Comparison of ENCODE assay signal across 12 cellular contexts in genomic region chr1:205700865-205701401, GRCh38. TPM values are rescaled to one million over a fixed set of nuclear protein-coding genes. Genes with fewer than 3 reads are reported as not detected.
DNase-seq lines count a peak whose midpoint lies in the region; ATAC-seq and TF ChIP-seq lines count a peak whose summit lies in the region.
"Had no signal": no experiment of that assay in that cellular context is flagged by ENCODE, and none has a peak within 500 bp of the region (broad histone marks: within the 10 kb centered on the region; RNA-seq: fewer than 3 reads in every experiment).

No MANE protein-coding gene starts in this region.

- H3K9me3 ChIP-seq in mammary epithelial cell (replicated peaks; ENCODE audit: insufficient read depth, low read length) (no peaks in the 10 kb centered on the region), aorta (ENCODE audit: control insufficient read depth, low read length) (no peaks in the 10 kb centered on the region), neuronal stem cell (replicated peaks in 1 of 2; ENCODE audit: control insufficient read depth in 2 of 2, insufficient read depth in 1 of 2, low read depth in 1 of 2, low read length in 2 of 2) (no peaks in the 10 kb centered on the region)

- 56% methylated on average over 2 of the region's 2 CpGs for WGBS in mammary epithelial cell (ENCODE audit: low coverage, missing lambda C conversion rate)
- 15 to 35% methylated on average over 2 of the region's 2 CpGs for WGBS in aorta, 2 donors
- no CpG with 5 or more reads among the region's 2 CpGs for WGBS in neuronal stem cell (ENCODE audit: extremely low coverage in 2 of 2, insufficient read length in 2 of 2, insufficient replicate concordance in 1 of 2), 2 donors

- H2BK15ac ChIP-seq in neuronal stem cell (ENCODE audit: low read length), result no peak overlapping the region

- H3K27me3 Mint-ChIP-seq in MCF 10A (ENCODE audit: insufficient read depth, unreplicated experiment) (no peaks in the 10 kb centered on the region), chondrocyte (ENCODE audit: low read depth) (no peaks in the 10 kb centered on the region)

- no peak overlapping the region for H3K14ac ChIP-seq in neuronal stem cell (ENCODE audit: low read length)

- no peaks in the 10 kb centered on the region for H3K79me2 ChIP-seq in mammary epithelial cell (ENCODE audit: insufficient read depth, low read length)

- POLR2A ChIA-PET in MCF 10A (lab: Yijun Ruan, JAX), result interaction anchor here (0.8 to 1.6 kb wide), 7 partner anchors 8 to 64 kb away, joined by 3 to 11 read pairs (median 3); no protein-coding TSS in a partner anchor

- H3K36me3 ChIP-seq in mammary epithelial cell (ENCODE audit: insufficient read depth, low read length), result no peaks in the 10 kb centered on the region
- no peaks in the 10 kb centered on the region for H3K36me3 ChIP-seq in aorta (ENCODE audit: control insufficient read depth in 1 of 2, insufficient read depth in 2 of 2, low read length in 1 of 2)
- H3K36me3 ChIP-seq in neuronal stem cell (replicated peaks in 1 of 2; ENCODE audit: control insufficient read depth in 2 of 2, insufficient read depth in 2 of 2, low read length in 2 of 2), result peaks cover 0 to 17% of the 10 kb centered on the region in 2 donors

- H4K91ac ChIP-seq in neuronal stem cell (ENCODE audit: low read depth, low read length, poor library complexity), result no peak overlapping the region

- H3K4me1 ChIP-seq in mammary epithelial cell (ENCODE audit: insufficient read depth, low read length) (no peaks in the 10 kb centered on the region), aorta (ENCODE audit: control insufficient read depth in 1 of 2, insufficient read depth in 2 of 2, low read length in 2 of 2) (no peaks in the 10 kb centered on the region), neuronal stem cell (ENCODE audit: control insufficient read depth in 2 of 2, insufficient read depth in 1 of 2, low read depth in 1 of 2, low read length in 2 of 2) (peaks cover 10 to 15% of the 10 kb centered on the region in 2 donors)

- no peak overlapping the region for H2AK5ac ChIP-seq in neuronal stem cell (ENCODE audit: low read depth, low read length)

- TF ChIP-seq CTCF in MCF 10A (IDR thresholded peaks at IDR 0.05; ENCODE audit: unreplicated experiment), result no peak
- no peak for TF ChIP-seq CTCF in mammary epithelial cell (conservative IDR thresholded peaks at IDR 0.05 in 1 of 2, IDR thresholded peaks at IDR 0.05 in 1 of 2; ENCODE audit: extremely low read depth in 1 of 2, insufficient read depth in 1 of 2, low read depth in 1 of 2, low read length in 2 of 2)
- no peak for TF ChIP-seq CTCF in chondrocyte (IDR thresholded peaks at IDR 0.05)

- intact Hi-C loops in MCF 10A (cut with micrococcal nuclease), result no loop called here
- intact Hi-C loops in mammary epithelial cell (cut with micrococcal nuclease), result no loop called here
- intact Hi-C loops in aorta (cut with DNase I), result loop anchor here in 1 of 2 donors (1.0 kb wide), 1 partner anchor 38 kb away; no protein-coding TSS in a partner anchor

- no TSS peak for BruUV-seq in MCF 10A (replicated peaks; lab: Mats Ljungman, UMichigan)
- no TSS peak for BruUV-seq in mammary epithelial cell (replicated peaks; lab: Mats Ljungman, UMichigan)

- H3K36me3 Mint-ChIP-seq in MCF 10A (ENCODE audit: insufficient read depth, unreplicated experiment) (peaks cover 51% of the 10 kb centered on the region), chondrocyte (ENCODE audit: low read depth) (peaks cover 10% of the 10 kb centered on the region)

- H3K9ac ChIP-seq in mammary epithelial cell (ENCODE audit: insufficient read depth, low read length) (no peak overlapping the region), neuronal stem cell (ENCODE audit: low read depth, low read length, poor library complexity) (no peak overlapping the region)

- H3K27me3 ChIP-seq in mammary epithelial cell (ENCODE audit: insufficient read depth, low read length) (no peaks in the 10 kb centered on the region), aorta (ENCODE audit: control insufficient read depth in 1 of 2, insufficient read depth in 2 of 2, low read length in 1 of 2) (no peaks in the 10 kb centered on the region), neuronal stem cell (ENCODE audit: control insufficient read depth in 3 of 3, insufficient read depth in 3 of 3, low read depth in 1 of 3, low read length in 3 of 3) (no peaks in the 10 kb centered on the region)

- no peak overlapping the region for H2BK12ac ChIP-seq in neuronal stem cell (ENCODE audit: low read length)

- no peaks in the 10 kb centered on the region for H3K79me1 ChIP-seq in neuronal stem cell (ENCODE audit: low read depth, low read length)

- H3K27ac ChIP-seq in mammary epithelial cell (ENCODE audit: insufficient read depth, low read depth, low read length) (no peak overlapping the region), aorta (ENCODE audit: low read depth in 1 of 2, low read length in 2 of 2) (no peak overlapping the region), neuronal stem cell (replicated peaks; ENCODE audit: low read length) (no peak overlapping the region)

- no peak overlapping the region for H2BK120ac ChIP-seq in neuronal stem cell (ENCODE audit: low read depth, low read length)

- DNase-seq in MCF 10A (ENCODE audit: unreplicated experiment) (peak; percentile 33), mammary epithelial cell (no peak), chondrocyte (ENCODE audit: low spot score) (no peak), left lobe of liver (ENCODE audit: low spot score) (peak; percentile 37), aorta (no peak), medulla oblongata (ENCODE audit: extremely low spot score) (no peak), neuronal stem cell (ENCODE audit: low spot score) (no peak)
- DNase-seq: activated T-cell treated with anti-CD3 and anti-CD28 coated beads for 4 hours, GOT3, NCI-H774, T-helper 2 cell had no signal

- no peak overlapping the region for H3K23ac ChIP-seq in neuronal stem cell (ENCODE audit: low read depth, low read length, poor library complexity)

- in situ Hi-C loops in mammary epithelial cell (cut with MboI; ENCODE audit: low sequenced_read_pairs in 2 of 2), result no loop called here

- H3K9me3 Mint-ChIP-seq in MCF 10A (ENCODE audit: unreplicated experiment) (no peaks in the 10 kb centered on the region), chondrocyte (ENCODE audit: low read depth) (no peaks in the 10 kb centered on the region)

- ATAC-seq in left lobe of liver, result peak; percentile 23
- ATAC-seq in aorta (ENCODE audit: low FRiP score), result peak; percentile 24
- no peak for ATAC-seq in HG03196 (IDR thresholded peaks at IDR 0.05; ENCODE audit: unreplicated experiment)

- H4K8ac ChIP-seq in neuronal stem cell (ENCODE audit: low read depth, low read length), result no peak overlapping the region

- H3K4ac ChIP-seq in neuronal stem cell (ENCODE audit: low read length), result no peak overlapping the region

- H3K4me2 ChIP-seq in mammary epithelial cell (ENCODE audit: insufficient read depth, low read depth, low read length) (no peak overlapping the region), neuronal stem cell (ENCODE audit: insufficient read depth, low read length, poor library complexity, severe bottlenecking) (no peak overlapping the region)

- no peaks in the 10 kb centered on the region for H4K20me1 ChIP-seq in mammary epithelial cell (ENCODE audit: insufficient read depth, low read length)

- H3K4me1 Mint-ChIP-seq in MCF 10A (ENCODE audit: insufficient read depth, unreplicated experiment) (peaks cover 6% of the 10 kb centered on the region), chondrocyte (ENCODE audit: low read depth) (peaks cover 21% of the 10 kb centered on the region)

- CTCF ChIA-PET in MCF 10A (lab: Yijun Ruan, JAX) (interaction anchor here (0.5 to 5.8 kb wide), 5 partner anchors 10 to 1008 kb away, joined by 3 to 61 read pairs (median 4); no protein-coding TSS in a partner anchor), mammary epithelial cell (lab: Charles Lee; ENCODE audit: low non-redundant PET) (no interaction called here)

- H3K4me3 ChIP-seq in mammary epithelial cell (replicated peaks in 1 of 3; ENCODE audit: insufficient read depth in 1 of 3, low read depth in 2 of 3, low read length in 3 of 3), result no peak overlapping the region
- H3K4me3 ChIP-seq in aorta (ENCODE audit: low read length in 2 of 2), result no peak overlapping the region
- no peak overlapping the region for H3K4me3 ChIP-seq in neuronal stem cell (ENCODE audit: low read length in 2 of 2)

- H2AFZ ChIP-seq in mammary epithelial cell (ENCODE audit: low read depth, low read length) (no peak overlapping the region), neuronal stem cell (ENCODE audit: low read length) (no peak overlapping the region)

- no peak overlapping the region for H3K18ac ChIP-seq in neuronal stem cell (ENCODE audit: low read length)

- H3K4me3 Mint-ChIP-seq in MCF 10A (ENCODE audit: unreplicated experiment) (no peak overlapping the region), chondrocyte (ENCODE audit: unreplicated experiment) (no peak overlapping the region)

- no peak overlapping the region for H3K27ac Mint-ChIP-seq in MCF 10A (ENCODE audit: low read depth, unreplicated experiment)
- peak overlapping the region; percentile 42 for H3K27ac Mint-ChIP-seq in chondrocyte (ENCODE audit: unreplicated experiment)

- no peak overlapping the region for H2BK5ac ChIP-seq in neuronal stem cell (ENCODE audit: low read length)

- dilution Hi-C loops in mammary epithelial cell (cut with HindIII; ENCODE audit: low sequenced_read_pairs), result no loop called here

RNA-seq across cellular contexts. Expression of gene SLC45A3, which starts 20.6 kb away (rescaled TPM):
- 3.1 and 5.3 TPM in 2 replicates for total RNA-seq in MCF 10A (2022)
- 1 to 10 TPM; 3.2 to 4.3 TPM for total RNA-seq in mammary epithelial cell
- 3.3 TPM for polyA plus RNA-seq in mammary epithelial cell
- polyA minus RNA-seq in mammary epithelial cell, result 2.4 TPM
- 1.6 to 2.9 TPM (median 2.9 TPM) in 3 replicates for total RNA-seq in chondrocyte
- 21.2 TPM for total RNA-seq in left lobe of liver
- total RNA-seq in aorta, result 1 to 10 TPM; 4.8 to 7.0 TPM
- 10 to 100 TPM in 1 of 2 donors, 1 to 10 TPM in 1; 3.0 to 14.1 TPM for polyA plus RNA-seq in aorta
- polyA plus RNA-seq in neuronal stem cell (2013, experiment 1 of 2), result 8.4 TPM
- 8.6 TPM for polyA plus RNA-seq in neuronal stem cell (2013, experiment 2 of 2)

RNA-seq across cellular contexts. Expression of gene NUCKS1, which starts 49.0 kb away (rescaled TPM):
- total RNA-seq in MCF 10A (2022) (605 and 615 TPM in 2 replicates), mammary epithelial cell (100 to 1,000 TPM in 1 of 2 donors, 10 to 100 TPM in 1; 94.5 to 160 TPM), chondrocyte (189 to 223 TPM (median 203 TPM) in 3 replicates), left lobe of liver (72.3 TPM), aorta (100 to 1,000 TPM; 145 to 158 TPM)
- polyA plus RNA-seq in mammary epithelial cell (46.3 TPM), aorta (10 to 100 TPM; 47.1 to 47.6 TPM)
- polyA minus RNA-seq in mammary epithelial cell, result 93.5 TPM
- 429 TPM for polyA plus RNA-seq in neuronal stem cell (2013, experiment 1 of 2)
- polyA plus RNA-seq in neuronal stem cell (2013, experiment 2 of 2), result 452 TPM

Comparison
In these comparisons a context has a peak if more than half of its experiments do, and no peak if none do; other contexts are left out.
1. DNase-seq: peak in MCF 10A (single experiment) and left lobe of liver (single experiment); none in mammary epithelial cell (single experiment), chondrocyte (single experiment), aorta (0 of 2), medulla oblongata (single experiment) and neuronal stem cell (single experiment).